33 cellular contexts compared by ENCODE assay signal in the genomic region with DNA sequence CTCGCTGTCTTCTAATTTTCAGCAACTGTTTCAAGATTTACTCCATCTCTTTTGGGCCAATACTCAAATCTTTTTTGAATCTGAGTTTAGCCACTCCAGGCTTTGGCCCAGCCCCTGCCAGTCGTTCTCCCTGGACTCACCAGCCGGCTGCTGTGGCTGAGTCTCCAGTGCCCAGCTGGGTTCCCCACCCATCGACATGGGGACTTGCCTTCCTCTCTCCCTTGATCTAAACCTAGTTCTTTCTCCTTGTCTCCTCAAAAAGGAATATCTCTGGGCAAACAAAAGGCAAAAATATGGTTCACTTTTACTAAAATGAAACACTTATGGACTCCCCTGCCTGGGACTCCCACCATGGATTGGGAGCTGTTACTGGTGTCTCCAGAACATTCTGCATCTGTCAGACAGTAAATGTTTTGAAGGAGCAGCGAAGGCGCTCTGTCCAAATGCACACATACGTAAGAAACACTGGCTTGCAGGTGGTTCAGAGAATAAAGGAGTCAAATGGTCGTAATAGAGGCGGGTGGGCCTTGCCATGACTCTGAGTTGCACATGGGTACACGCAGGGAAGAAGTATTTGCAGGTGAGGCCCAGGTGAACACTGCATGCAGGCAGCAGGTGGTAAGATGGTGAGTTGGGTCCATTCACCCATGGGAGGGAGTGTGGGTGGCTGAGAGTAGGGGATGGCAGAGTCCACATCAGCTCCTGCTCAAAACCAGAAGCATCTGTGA. TPM values are rescaled to one million over a fixed set of nuclear protein-coding genes. Genes with fewer than 3 reads are reported as not detected.
"Had no signal": no experiment of that assay in that cellular context is flagged by ENCODE, and none has a peak within 500 bp of the region (broad histone marks: within the 10 kb centered on the region; RNA-seq: fewer than 3 reads in every experiment).

No MANE protein-coding gene starts in this region.

- H3K9me3 ChIP-seq: ascending aorta, breast epithelium, colonic mucosa, gastrocnemius medialis had no signal

- ATAC-seq: activated CD8-positive, alpha-beta memory T cell treated with anti-CD3 and anti-CD28 coated beads, Interleukin-2, amount 10 ng/mL, durations not matched to agents 7 days and 5 days; activated CD8-positive, alpha-beta T cell treated with anti-CD3 and anti-CD28 coated beads for 36 hours; activated naive CD4-positive, alpha-beta T cell treated with anti-CD3 and anti-CD28 coated beads, Interleukin-2, amount 50 U/mL, for 72 hours; activated T-cell treated with anti-CD3 and anti-CD28 coated beads, Interleukin-2, amount 50 U/mL, for 72 hours; foreskin keratinocyte; gastrocnemius medialis; WTC11 had no signal

- H3K4me1 ChIP-seq: breast epithelium, colonic mucosa, foreskin keratinocyte had no signal

- H3K4me3 ChIP-seq: ascending aorta, breast epithelium, cardiac muscle cell, colonic mucosa, esophagus muscularis mucosa, gastrocnemius medialis had no signal

- H3K27me3 ChIP-seq: ascending aorta, breast epithelium, cardiac muscle cell, colonic mucosa, esophagus muscularis mucosa, foreskin keratinocyte, gastrocnemius medialis had no signal

- H3K27ac ChIP-seq: ascending aorta, cardiac muscle cell, colonic mucosa, esophagus muscularis mucosa, foreskin keratinocyte, gastrocnemius medialis, VCaP had no signal

- H3K36me3 ChIP-seq: ascending aorta, breast epithelium, cardiac muscle cell, colonic mucosa, esophagus muscularis mucosa, gastrocnemius medialis had no signal

- DNase-seq: activated CD4-positive, alpha-beta T cell treated with anti-CD3 and anti-CD28 coated beads for 1 hour; activated CD4-positive, alpha-beta T cell treated with anti-CD3 and anti-CD28 coated beads for 4 hours; activated CD4-positive, alpha-beta T cell treated with anti-CD3 and anti-CD28 coated beads, Interleukin-2, amount 10 ng/mL, durations not matched to agents 7 days and 5 days; activated CD4-positive, alpha-beta T cell treated with anti-CD3 and anti-CD28 coated beads, Interleukin-2, amount 50 U/mL, for 48 hours; activated CD8-positive, alpha-beta memory T cell treated with anti-CD3 and anti-CD28 coated beads, Interleukin-2, amount 10 ng/mL, durations not matched to agents 7 days and 5 days; activated CD8-positive, alpha-beta memory T cell treated with anti-CD3 and anti-CD28 coated beads, Interleukin-2, amount 50 U/mL, for 4 hours; activated CD8-positive, alpha-beta T cell treated with anti-CD3 and anti-CD28 coated beads for 36 hours; activated gamma-delta T cell; activated naive CD4-positive, alpha-beta T cell; activated naive CD4-positive, alpha-beta T cell treated with anti-CD3 and anti-CD28 coated beads, Interleukin-2, amount 10 ng/mL, durations not matched to agents 7 days and 5 days; activated naive CD8-positive, alpha-beta T cell treated with anti-CD3 and anti-CD28 coated beads, Interleukin-2, amount 10 ng/mL, durations not matched to agents 7 days and 5 days; activated T-cell treated with anti-CD3 and anti-CD28 coated beads for 4 hours; activated T-cell treated with anti-CD3 and anti-CD28 coated beads, Interleukin-2, amount 50 U/mL, for 24 hours; activated T-cell treated with anti-CD3 and anti-CD28 coated beads, Interleukin-2, amount 50 U/mL, for 72 hours; central memory CD4-positive, alpha-beta T cell; cerebellar nuclear complex; colonic mucosa; effector memory CD4-positive, alpha-beta T cell; erythroblast; foreskin keratinocyte; gastrocnemius medialis; glutamatergic neuron; T-helper 2 cell had no signal

RNA-seq across cellular contexts. Expression of gene HABP2, which starts 35.5 kb away (rescaled TPM):
- total RNA-seq: activated CD4-positive, alpha-beta T cell treated with anti-CD3 and anti-CD28 coated beads, Interleukin-2, amount 10 ng/mL, durations not matched to agents 7 days and 5 days; activated CD8-positive, alpha-beta memory T cell treated with anti-CD3 and anti-CD28 coated beads for 36 hours; activated CD8-positive, alpha-beta memory T cell treated with anti-CD3 and anti-CD28 coated beads, Interleukin-2, amount 10 ng/mL, durations not matched to agents 7 days and 5 days; activated CD8-positive, alpha-beta T cell treated with anti-CD3 and anti-CD28 coated beads for 36 hours; activated naive CD4-positive, alpha-beta T cell treated with anti-CD3 and anti-CD28 coated beads, Interleukin-2, amount 50 U/mL, for 72 hours; activated naive CD8-positive, alpha-beta T cell treated with anti-CD3 and anti-CD28 coated beads, Interleukin-2, amount 10 ng/mL, durations not matched to agents 7 days and 5 days; activated T-cell treated with anti-CD3 and anti-CD28 coated beads, Interleukin-2, amount 50 U/mL, for 72 hours; ascending aorta; cardiac muscle cell; dermis microvascular lymphatic vessel endothelial cell; esophagus muscularis mucosa; foreskin keratinocyte; T-helper 1 cell treated with Interleukin-12 subunit alpha and Interleukin-12 subunit beta and Interleukin-4 antibody, amounts not matched to agents 30 ng/mL and 1 ng/mL, for 36 hours had no signal
- polyA plus RNA-seq: foreskin keratinocyte had no signal
